Comparison of ENCODE assay signal across 8 cellular contexts in genomic region chr3:173395412-173396181, GRCh38. TPM values are rescaled to one million over a fixed set of nuclear protein-coding genes. Genes with fewer than 3 reads are reported as not detected.
A peak's percentile ranks its signal among the peaks of the same experiment; 100 is the strongest.
DNase-seq lines count a peak whose midpoint lies in the region; ATAC-seq and TF ChIP-seq lines count a peak whose summit lies in the region.

No MANE protein-coding gene starts in this region.

- peak overlapping the region; percentile 43 to 78 (median 48) for H3K4me3 ChIP-seq in transverse colon

- H3K4me3 Mint-ChIP-seq in activated naive CD4-positive, alpha-beta T cell treated with anti-CD3 and anti-CD28 coated beads, Interleukin-2, amount 10 ng/mL, durations not matched to agents 7 days and 5 days, result peak overlapping the region; percentile 66
- peak overlapping the region; percentile 86 to 88 (median 88) for H3K4me3 Mint-ChIP-seq in nephron

- DNase-seq in DMS114 treated with DMSO at 0.1 percent for 48 hours (lab: John Stamatoyannopoulos, UW; ENCODE audit: unreplicated experiment), result peak; percentile 9
- peak; percentile 39 for DNase-seq in HS-27A (ENCODE audit: low read depth)
- peak; percentile 96 for DNase-seq in NCI-H82 (lab: John Stamatoyannopoulos, UW)
- peak; percentile 62 for DNase-seq in activated naive CD4-positive, alpha-beta T cell treated with anti-CD3 and anti-CD28 coated beads, Interleukin-2, amount 10 ng/mL, durations not matched to agents 7 days and 5 days
- DNase-seq in foreskin melanocyte, result peak; percentile 94
- DNase-seq in transverse colon, result peak; percentile 75

- H3K27me3 Mint-ChIP-seq in activated naive CD4-positive, alpha-beta T cell treated with anti-CD3 and anti-CD28 coated beads, Interleukin-2, amount 10 ng/mL, durations not matched to agents 7 days and 5 days, result peaks cover 47% of the 10 kb centered on the region
- peaks cover 41% of the 10 kb centered on the region for H3K27me3 Mint-ChIP-seq in nephron (ENCODE audit: low read depth)

- peaks cover 0 to 37% (median 8%) of the 10 kb centered on the region in 4 donors for H3K4me1 ChIP-seq in transverse colon

- 1 to 20% methylated on average over 4 to 63 of the region's 71 CpGs for WGBS in transverse colon (ENCODE audit: low coverage in 1 of 2), 2 donors

- H3K9me3 Mint-ChIP-seq in activated naive CD4-positive, alpha-beta T cell treated with anti-CD3 and anti-CD28 coated beads, Interleukin-2, amount 10 ng/mL, durations not matched to agents 7 days and 5 days, result no peaks in the 10 kb centered on the region
- H3K9me3 Mint-ChIP-seq in nephron, result no peaks in the 10 kb centered on the region

- intact Hi-C loops in transverse colon (cut with DNase I; ENCODE audit: low total_unique reads), result no loop called here

- CTCF ChIA-PET in activated naive CD4-positive, alpha-beta T cell treated with anti-CD3 and anti-CD28 coated beads, Interleukin-2, amount 10 ng/mL, durations not matched to agents 7 days and 5 days (lab: Charles Lee), result no interaction called here

- peak; percentile 94 for ATAC-seq in GM21390 (IDR thresholded peaks at IDR 0.05; ENCODE audit: unreplicated experiment)

- in situ Hi-C loops in transverse colon (cut with MboI; ENCODE audit: low pct_ligation_motif_present in 1 of 4, low pct_unique_long_range_greater_than_20kb in 1 of 4, low sequenced_read_pairs in 3 of 4), result loop anchor here in 1 of 4 donors (25.0 kb wide), 1 partner anchor 167 kb away; no protein-coding TSS in a partner anchor

- H3K27ac Mint-ChIP-seq in activated naive CD4-positive, alpha-beta T cell treated with anti-CD3 and anti-CD28 coated beads, Interleukin-2, amount 10 ng/mL, durations not matched to agents 7 days and 5 days, result peak overlapping the region; percentile 70
- H3K27ac Mint-ChIP-seq in nephron, result peak overlapping the region; percentile 23 to 66 (median 40)

- TF ChIP-seq POLR2A in transverse colon (IDR thresholded peaks at IDR 0.05), result peak; percentile 44

- peaks cover 30% of the 10 kb centered on the region for H3K4me1 Mint-ChIP-seq in activated naive CD4-positive, alpha-beta T cell treated with anti-CD3 and anti-CD28 coated beads, Interleukin-2, amount 10 ng/mL, durations not matched to agents 7 days and 5 days
- peaks cover 32% of the 10 kb centered on the region for H3K4me1 Mint-ChIP-seq in nephron

- no peak for TF ChIP-seq CTCF in nephron (IDR thresholded peaks at IDR 0.05; ENCODE audit: unreplicated experiment in 3 of 3)
- TF ChIP-seq CTCF in transverse colon (IDR thresholded peaks at IDR 0.05), result no peak

- no peaks in the 10 kb centered on the region for H3K36me3 ChIP-seq in transverse colon

- peaks cover 67% of the 10 kb centered on the region for H3K27me3 ChIP-seq in transverse colon

- H3K36me3 Mint-ChIP-seq in activated naive CD4-positive, alpha-beta T cell treated with anti-CD3 and anti-CD28 coated beads, Interleukin-2, amount 10 ng/mL, durations not matched to agents 7 days and 5 days, result peaks cover 4% of the 10 kb centered on the region
- H3K36me3 Mint-ChIP-seq in nephron (ENCODE audit: low read depth), result no peaks in the 10 kb centered on the region

- H3K27ac ChIP-seq in transverse colon, result peak overlapping the region; percentile 76 to 85 (median 82)

- H3K9me3 ChIP-seq in transverse colon, result no peaks in the 10 kb centered on the region

- no peak for TF ChIP-seq EP300 in transverse colon (IDR thresholded peaks at IDR 0.05; ENCODE audit: low read depth)

RNA-seq across cellular contexts. Expression of gene NLGN1, which starts 1.9 kb away (rescaled TPM):
- total RNA-seq in transverse colon, result 1 to 10 TPM in 2 of 4 donors, under 1 TPM in 1, not detected in 1; 0.40 to 5.2 (median 1.9) TPM

Comparison
In these comparisons a context has a peak if more than half of its experiments do, and no peak if none do; other contexts are left out.
1. Peak in every context shown above with its lines: DNase-seq, ATAC-seq, H3K4me3 ChIP-seq and H3K27ac ChIP-seq.
2. DNase-seq: peak in every context shown above with its lines; median percentile 96 in NCI-H82; 94 in foreskin melanocyte; 75 in transverse colon; 62 in activated naive CD4-positive, alpha-beta T cell treated with anti-CD3 and anti-CD28 coated beads, Interleukin-2, amount 10 ng/mL, durations not matched to agents 7 days and 5 days; 39 in HS-27A; 9 in DMS114 treated with DMSO at 0.1 percent for 48 hours.